In the genomic region with DNA sequence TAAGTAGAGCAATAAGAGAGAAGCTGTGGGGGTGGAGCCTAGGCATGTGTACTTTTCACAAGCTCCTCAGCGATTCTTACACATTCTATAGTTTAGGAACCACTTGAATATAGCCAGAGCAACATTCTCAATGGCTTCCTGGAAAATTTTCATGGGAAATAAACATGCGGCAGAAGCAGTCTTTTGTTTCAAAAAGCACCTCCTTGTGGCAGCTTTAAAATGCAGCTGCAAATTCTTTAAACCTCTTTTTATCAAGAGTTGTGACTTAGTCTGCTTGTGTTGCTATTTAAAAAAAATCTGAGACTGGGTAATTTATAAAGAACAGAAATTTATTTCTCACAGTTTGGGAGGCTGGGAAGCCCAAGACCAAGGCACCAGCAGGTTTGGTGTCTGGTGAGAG, we compare ENCODE assay signal across 20 cellular contexts. TPM values are rescaled to one million over a fixed set of nuclear protein-coding genes. Genes with fewer than 3 reads are reported as not detected.
DNase-seq lines count a peak whose midpoint lies in the region; ATAC-seq and TF ChIP-seq lines count a peak whose summit lies in the region.
"Had no signal": no experiment of that assay in that cellular context is flagged by ENCODE, and none has a peak within 500 bp of the region (broad histone marks: within the 10 kb centered on the region; RNA-seq: fewer than 3 reads in every experiment).

No MANE protein-coding gene starts in this region.

- H3K79me1 ChIP-seq in mesendoderm (ENCODE audit: low read length) = no peaks in the 10 kb centered on the region

- H3K4me1 ChIP-seq in BE2C (no peaks in the 10 kb centered on the region), mesendoderm (ENCODE audit: control insufficient read depth, low read depth, low read length) (no peaks in the 10 kb centered on the region)
- H3K4me1 ChIP-seq: colonic mucosa, gastroesophageal sphincter, SJCRH30 had no signal

- no peaks in the 10 kb centered on the region for H3K9me3 ChIP-seq in BE2C
- H3K9me3 ChIP-seq: colonic mucosa, SJCRH30 had no signal

- TF ChIP-seq CTCF in BE2C (IDR thresholded peaks at IDR 0.05; ENCODE audit: low read depth, low read length) (peak; percentile 37; the same call in 1 of the 2 replicates), LNCaP clone FGC (IDR thresholded peaks at IDR 0.05; ENCODE audit: control insufficient read depth, extremely low read depth, insufficient read depth) (peak; percentile 48), dorsolateral prefrontal cortex (IDR thresholded peaks at IDR 0.05 in 54 of 56, conservative IDR thresholded peaks at IDR 0.05 in 2 of 56; ENCODE audit: low read depth in 1 of 56, partially characterized antibody in 56 of 56) (peak in 38 of 56 donors; percentile 11 to 54 (median 31))

- H3K4me3 ChIP-seq in BE2C (ENCODE audit: low read depth, low read length) (no peak overlapping the region), LNCaP clone FGC (ENCODE audit: low read depth, low read length) (no peak overlapping the region), dorsolateral prefrontal cortex (no peak overlapping the region), mesendoderm (ENCODE audit: low read length) (no peak overlapping the region)
- H3K4me3 ChIP-seq: colonic mucosa, gastroesophageal sphincter, SJCRH30 had no signal

- H2BK5ac ChIP-seq in mesendoderm (ENCODE audit: low read length) = no peak overlapping the region

- no peak for DNase-seq in BE2C
- DNase-seq in LNCaP clone FGC (ENCODE audit: low read depth) = no peak
- DNase-seq in dorsolateral prefrontal cortex = no peak
- peak; percentile 3 for DNase-seq in mesendoderm
- DNase-seq in activated gamma-delta T cell treated with Interleukin-2 at 50 U/mL for 16 hours = no peak
- DNase-seq in SHP77 treated with DMSO at 0.1 percent for 48 hours (lab: John Stamatoyannopoulos, UW) = no peak
- DNase-seq: activated CD8-positive, alpha-beta memory T cell treated with anti-CD3 and anti-CD28 coated beads, Interleukin-2, amount 10 ng/mL, durations not matched to agents 7 days and 5 days; activated naive CD4-positive, alpha-beta T cell treated with anti-CD3 and anti-CD28 coated beads, Interleukin-2, amount 50 U/mL, for 16 hours; CD4-positive, CD25-positive, alpha-beta regulatory T cell; colonic mucosa; NCI-H1694; NCI-H748 treated with DMSO at 0.1 percent for 48 hours; SJCRH30; stimulated activated CD4-positive, alpha-beta T cell treated with anti-CD3 and anti-CD28 coated beads, Interleukin-4, amount 100 ng/mL, for 1 hour; stimulated activated naive B cell treated with anti-CD40 and anti-IgM and Interleukin-4, amounts not matched to agents 10 μg/mL and 1 μg/mL and 100 μg/mL, for 72 hours had no signal

- no peak overlapping the region for H2BK120ac ChIP-seq in mesendoderm (ENCODE audit: low read depth, low read length)

- WGBS in mesendoderm (ENCODE audit: extremely low coverage, insufficient coverage, low lambda C conversion rate) = no CpG with 5 or more reads among the region's 2 CpGs

- H3K18ac ChIP-seq in mesendoderm (ENCODE audit: low read length) = no peak overlapping the region

- peak overlapping the region in 1 of 59 donors; percentile 48 for H3K27ac ChIP-seq in dorsolateral prefrontal cortex
- no peak overlapping the region for H3K27ac ChIP-seq in mesendoderm (ENCODE audit: low read depth, low read length)
- H3K27ac ChIP-seq: colonic mucosa, gastroesophageal sphincter, KMS-11, SJCRH30 had no signal

- H3K23ac ChIP-seq in mesendoderm (ENCODE audit: low read length) = no peak overlapping the region

- no peak overlapping the region for H2BK15ac ChIP-seq in mesendoderm (replicated peaks; ENCODE audit: low read depth)

- no peaks in the 10 kb centered on the region for H3K79me2 ChIP-seq in mesendoderm (ENCODE audit: control insufficient read depth, insufficient read depth, low read length)

- H3K36me3 ChIP-seq in BE2C = no peaks in the 10 kb centered on the region
- no peaks in the 10 kb centered on the region for H3K36me3 ChIP-seq in mesendoderm (ENCODE audit: control insufficient read depth, insufficient read depth, low read length)
- H3K36me3 ChIP-seq: colonic mucosa, gastroesophageal sphincter, SJCRH30 had no signal

- intact Hi-C loops in dorsolateral prefrontal cortex (cut with DNase I) = no loop called here

- no peak overlapping the region for H3K4ac ChIP-seq in mesendoderm (ENCODE audit: low read depth, low read length)

- ATAC-seq in HG02763 (IDR thresholded peaks at IDR 0.05; ENCODE audit: unreplicated experiment) (no peak), GM21723 (IDR thresholded peaks at IDR 0.05; ENCODE audit: unreplicated experiment) (no peak)
- ATAC-seq: activated CD8-positive, alpha-beta memory T cell treated with anti-CD3 and anti-CD28 coated beads, Interleukin-2, amount 10 ng/mL, durations not matched to agents 7 days and 5 days; gastroesophageal sphincter; stimulated activated naive B cell treated with anti-CD40 and anti-IgM and Interleukin-4, amounts not matched to agents 10 μg/mL and 1 μg/mL and 100 μg/mL, for 72 hours had no signal

- H4K8ac ChIP-seq in mesendoderm (ENCODE audit: low read depth, low read length) = no peak overlapping the region

- no peak overlapping the region for H3K56ac ChIP-seq in mesendoderm (ENCODE audit: low read length)

- no peak overlapping the region for H4K5ac ChIP-seq in mesendoderm (ENCODE audit: low read length)

- H3K27me3 ChIP-seq in BE2C (peaks cover 45% of the 10 kb centered on the region), dorsolateral prefrontal cortex (peaks cover 0 to 14% (median 0%) of the 10 kb centered on the region in 45 donors), mesendoderm (ENCODE audit: insufficient read depth, low read length, poor library complexity) (no peaks in the 10 kb centered on the region)
- H3K27me3 ChIP-seq: colonic mucosa, SJCRH30 had no signal

- H3K9ac ChIP-seq in mesendoderm (ENCODE audit: low read length) = no peak overlapping the region
- H3K9ac ChIP-seq: KMS-11 had no signal

- H2AK5ac ChIP-seq in mesendoderm (ENCODE audit: low read length) = no peak overlapping the region

- no peak overlapping the region for H3K4me2 ChIP-seq in mesendoderm (ENCODE audit: low read length)
- H3K4me2 ChIP-seq: KMS-11 had no signal

RNA-seq across cellular contexts. Expression of a gene that starts 23.8 kb away (rescaled TPM):
- not detected for polyA plus RNA-seq in BE2C (2012; ENCODE audit: insufficient read depth, insufficient read length, low read depth)
- total RNA-seq in dorsolateral prefrontal cortex = 10 to 100 TPM in 101 of 120 experiments, 1 to 10 TPM in 19; 5.9 to 47.3 (median 14.2) TPM
- 0.03 TPM for polyA plus RNA-seq in mesendoderm (2013, experiment 1 of 2)
- 0.03 TPM for polyA plus RNA-seq in mesendoderm (2013, experiment 2 of 2)
- total RNA-seq: activated CD8-positive, alpha-beta memory T cell treated with anti-CD3 and anti-CD28 coated beads, Interleukin-2, amount 10 ng/mL, durations not matched to agents 7 days and 5 days; CD4-positive, CD25-positive, alpha-beta regulatory T cell; gastroesophageal sphincter; SJCRH30 had no signal
- polyA plus RNA-seq: CD4-positive, CD25-positive, alpha-beta regulatory T cell; keratinocyte had no signal
